ENCODE assay signal across 1 cellular context in genomic region chr12:27710592-27711311, GRCh38.
TF ChIP-seq lines count a peak whose summit lies in the region.

TSS of gene MRPS35 (plus strand) at chr12:27710832. CDS start at chr12:27710844, 12 bp downstream.

TF ChIP-seq in HepG2, 621 proteins besides CTCF, POLR2A, EP300 and RAD21 (continued from another document and continues in another):
- TF ChIP-seq ZBTB42 (CRISPR knock-in tag; IDR thresholded peaks at IDR 0.05) (peak; percentile 80; the same call in 1 of the 2 replicates), CBX5 (CRISPR knock-in tag; IDR thresholded peaks at IDR 0.05; ENCODE audit: borderline replicate concordance) (peak; percentile 96), TBX3 (IDR thresholded peaks at IDR 0.05; ENCODE audit: borderline replicate concordance) (no peak), JUN (CRISPR knock-in tag; IDR thresholded peaks at IDR 0.05) (peak; percentile 52; the same call in 1 of the 2 replicates), ZNF253 (CRISPR knock-in tag; IDR thresholded peaks at IDR 0.05; ENCODE audit: borderline replicate concordance) (no peak), ZNF839 (CRISPR knock-in tag; IDR thresholded peaks at IDR 0.05; ENCODE audit: borderline replicate concordance) (no peak), ZBTB37 (CRISPR knock-in tag; IDR thresholded peaks at IDR 0.05) (peak; percentile 69; the same call in 1 of the 2 replicates), ZZZ3 (CRISPR knock-in tag; IDR thresholded peaks at IDR 0.05; ENCODE audit: borderline replicate concordance) (peak; percentile 59; the same call in 1 of the 2 replicates), ZNF557 (CRISPR knock-in tag; IDR thresholded peaks at IDR 0.05) (peak; percentile 87), NR3C1 (CRISPR knock-in tag; IDR thresholded peaks at IDR 0.05) (no peak), HNF1A (IDR thresholded peaks at IDR 0.05; ENCODE audit: low read depth) (no peak), HNF1A (CRISPR knock-in tag; IDR thresholded peaks at IDR 0.05; ENCODE audit: borderline replicate concordance) (peak; percentile 84), ZNF143 (CRISPR knock-in tag; IDR thresholded peaks at IDR 0.05) (peak; percentile 66), THAP11 (CRISPR knock-in tag; IDR thresholded peaks at IDR 0.05) (peak; percentile 91), GATAD2A (CRISPR knock-in tag; IDR thresholded peaks at IDR 0.05) (peak; percentile 76), DRAP1 (CRISPR knock-in tag; IDR thresholded peaks at IDR 0.05) (peak; percentile 89), ZFP36L1 (CRISPR knock-in tag; IDR thresholded peaks at IDR 0.05) (no peak), PRPF4 (IDR thresholded peaks at IDR 0.05; ENCODE audit: low read depth, low read length, poor library complexity, severe bottlenecking) (no peak), FOXA3 (CRISPR knock-in tag; IDR thresholded peaks at IDR 0.05) (peak; percentile 68), RELA (CRISPR knock-in tag; IDR thresholded peaks at IDR 0.05) (peak; percentile 91; the same call in 1 of the 2 replicates), ZNF207 (IDR thresholded peaks at IDR 0.05; ENCODE audit: borderline replicate concordance) (no peak), MXD1 (CRISPR knock-in tag; IDR thresholded peaks at IDR 0.05) (peak; percentile 99), ZNF563 (CRISPR knock-in tag; IDR thresholded peaks at IDR 0.05) (0 out of 2 replicates have a peak, but pooled peaks have one; percentile 78), ZNF276 (CRISPR knock-in tag; IDR thresholded peaks at IDR 0.05; ENCODE audit: low read depth) (peak; percentile 84), REL (CRISPR knock-in tag; conservative IDR thresholded peaks at IDR 0.05) (peak; percentile 88), HDAC2 (CRISPR knock-in tag; IDR thresholded peaks at IDR 0.05) (peak; percentile 87), NFYB (CRISPR knock-in tag; IDR thresholded peaks at IDR 0.05) (no peak), ZNF652 (CRISPR knock-in tag; IDR thresholded peaks at IDR 0.05; ENCODE audit: borderline replicate concordance, low read depth) (no peak), PHF20 (CRISPR knock-in tag; IDR thresholded peaks at IDR 0.05) (peak; percentile 89), PTBP1 (IDR thresholded peaks at IDR 0.05; ENCODE audit: low read depth, low read length, poor library complexity, severe bottlenecking) (no peak), ZBTB2 (CRISPR knock-in tag; IDR thresholded peaks at IDR 0.05; ENCODE audit: low read depth) (no peak), MTA3 (CRISPR knock-in tag; IDR thresholded peaks at IDR 0.05) (no peak), ZNF280D (CRISPR knock-in tag; IDR thresholded peaks at IDR 0.05) (peak; percentile 62; the same call in 1 of the 2 replicates), NR1H2 (CRISPR knock-in tag; IDR thresholded peaks at IDR 0.05; ENCODE audit: borderline replicate concordance, low read depth) (no peak), NFYC (CRISPR knock-in tag; IDR thresholded peaks at IDR 0.05) (peak; percentile 39; the same call in 1 of the 2 replicates), BATF2 (CRISPR knock-in tag; IDR thresholded peaks at IDR 0.05) (peak; percentile 75; the same call in 1 of the 2 replicates), MIER3 (CRISPR knock-in tag; IDR thresholded peaks at IDR 0.05; ENCODE audit: borderline replicate concordance) (peak; percentile 75; the same call in 1 of the 2 replicates), ZNF775 (CRISPR knock-in tag; IDR thresholded peaks at IDR 0.05; ENCODE audit: borderline replicate concordance) (no peak), BRCA1 (CRISPR knock-in tag; IDR thresholded peaks at IDR 0.05) (peak; percentile 94), ZNF605 (CRISPR knock-in tag; IDR thresholded peaks at IDR 0.05) (peak; percentile 87; the same call in 1 of the 2 replicates), MBNL3 (CRISPR knock-in tag; conservative IDR thresholded peaks at IDR 0.05) (no peak), HCFC1 (IDR thresholded peaks at IDR 0.05; ENCODE audit: low read depth, low read length) (peak; percentile 56; the same call in 1 of the 2 replicates)
- TF ChIP-seq, protein P1, sequence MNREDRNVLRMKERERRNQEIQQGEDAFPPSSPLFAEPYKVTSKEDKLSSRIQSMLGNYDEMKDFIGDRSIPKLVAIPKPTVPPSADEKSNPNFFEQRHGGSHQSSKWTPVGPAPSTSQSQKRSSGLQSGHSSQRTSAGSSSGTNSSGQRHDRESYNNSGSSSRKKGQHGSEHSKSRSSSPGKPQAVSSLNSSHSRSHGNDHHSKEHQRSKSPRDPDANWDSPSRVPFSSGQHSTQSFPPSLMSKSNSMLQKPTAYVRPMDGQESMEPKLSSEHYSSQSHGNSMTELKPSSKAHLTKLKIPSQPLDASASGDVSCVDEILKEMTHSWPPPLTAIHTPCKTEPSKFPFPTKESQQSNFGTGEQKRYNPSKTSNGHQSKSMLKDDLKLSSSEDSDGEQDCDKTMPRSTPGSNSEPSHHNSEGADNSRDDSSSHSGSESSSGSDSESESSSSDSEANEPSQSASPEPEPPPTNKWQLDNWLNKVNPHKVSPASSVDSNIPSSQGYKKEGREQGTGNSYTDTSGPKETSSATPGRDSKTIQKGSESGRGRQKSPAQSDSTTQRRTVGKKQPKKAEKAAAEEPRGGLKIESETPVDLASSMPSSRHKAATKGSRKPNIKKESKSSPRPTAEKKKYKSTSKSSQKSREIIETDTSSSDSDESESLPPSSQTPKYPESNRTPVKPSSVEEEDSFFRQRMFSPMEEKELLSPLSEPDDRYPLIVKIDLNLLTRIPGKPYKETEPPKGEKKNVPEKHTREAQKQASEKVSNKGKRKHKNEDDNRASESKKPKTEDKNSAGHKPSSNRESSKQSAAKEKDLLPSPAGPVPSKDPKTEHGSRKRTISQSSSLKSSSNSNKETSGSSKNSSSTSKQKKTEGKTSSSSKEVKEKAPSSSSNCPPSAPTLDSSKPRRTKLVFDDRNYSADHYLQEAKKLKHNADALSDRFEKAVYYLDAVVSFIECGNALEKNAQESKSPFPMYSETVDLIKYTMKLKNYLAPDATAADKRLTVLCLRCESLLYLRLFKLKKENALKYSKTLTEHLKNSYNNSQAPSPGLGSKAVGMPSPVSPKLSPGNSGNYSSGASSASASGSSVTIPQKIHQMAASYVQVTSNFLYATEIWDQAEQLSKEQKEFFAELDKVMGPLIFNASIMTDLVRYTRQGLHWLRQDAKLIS (CRISPR knock-in tag; IDR thresholded peaks at IDR 0.05): no peak; the same call in 1 of the 2 replicates
- TF ChIP-seq, protein P2, sequence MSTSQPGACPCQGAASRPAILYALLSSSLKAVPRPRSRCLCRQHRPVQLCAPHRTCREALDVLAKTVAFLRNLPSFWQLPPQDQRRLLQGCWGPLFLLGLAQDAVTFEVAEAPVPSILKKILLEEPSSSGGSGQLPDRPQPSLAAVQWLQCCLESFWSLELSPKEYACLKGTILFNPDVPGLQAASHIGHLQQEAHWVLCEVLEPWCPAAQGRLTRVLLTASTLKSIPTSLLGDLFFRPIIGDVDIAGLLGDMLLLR (CRISPR knock-in tag; IDR thresholded peaks at IDR 0.05): peak; percentile 95
- TF ChIP-seq, protein P3, sequence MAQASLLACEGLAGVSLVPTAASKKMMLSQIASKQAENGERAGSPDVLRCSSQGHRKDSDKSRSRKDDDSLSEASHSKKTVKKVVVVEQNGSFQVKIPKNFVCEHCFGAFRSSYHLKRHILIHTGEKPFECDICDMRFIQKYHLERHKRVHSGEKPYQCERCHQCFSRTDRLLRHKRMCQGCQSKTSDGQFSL (CRISPR knock-in tag; IDR thresholded peaks at IDR 0.05): peak; percentile 54
